ENCODE assay signal across 19 cellular contexts in genomic region chr18:9296233-9297006, GRCh38. TPM values are rescaled to one million over a fixed set of nuclear protein-coding genes. Genes with fewer than 3 reads are reported as not detected.
DNase-seq lines count a peak whose midpoint lies in the region; ATAC-seq and TF ChIP-seq lines count a peak whose summit lies in the region.
"Had no signal": no experiment of that assay in that cellular context is flagged by ENCODE, and none has a peak within 500 bp of the region (broad histone marks: within the 10 kb centered on the region; RNA-seq: fewer than 3 reads in every experiment).

No MANE protein-coding gene starts in this region.

- no peak overlapping the region for H4K5ac ChIP-seq in IMR-90 (ENCODE audit: low read depth, low read length)

- H3K27ac Mint-ChIP-seq in activated naive CD4-positive, alpha-beta T cell treated with anti-CD3 and anti-CD28 coated beads, Interleukin-2, amount 10 ng/mL, durations not matched to agents 7 days and 5 days: no peak overlapping the region
- H3K27ac Mint-ChIP-seq: CD14-positive monocyte, GM23338, T-helper 17 cell had no signal

- no peak overlapping the region for H3K23ac ChIP-seq in IMR-90 (ENCODE audit: low read depth, low read length)

- H2BK15ac ChIP-seq in IMR-90 (ENCODE audit: low read depth, low read length): no peak overlapping the region; the same call in 2 of the 3 replicates

- H2BK120ac ChIP-seq in IMR-90 (ENCODE audit: low read depth, low read length): no peak overlapping the region

- no peak overlapping the region for H3K56ac ChIP-seq in IMR-90 (ENCODE audit: extremely low read depth, insufficient read depth, low read length)

- H3K9me3 Mint-ChIP-seq in activated naive CD4-positive, alpha-beta T cell treated with anti-CD3 and anti-CD28 coated beads, Interleukin-2, amount 10 ng/mL, durations not matched to agents 7 days and 5 days: peaks cover 18% of the 10 kb centered on the region

- no peak overlapping the region for H4K8ac ChIP-seq in IMR-90 (ENCODE audit: low read depth in 2 of 2, low read length in 2 of 2)

- no peaks in the 10 kb centered on the region for H3K79me1 ChIP-seq in IMR-90 (ENCODE audit: low read depth in 1 of 2, low read length in 2 of 2)

- BruUV-seq in IMR-90 (replicated peaks; lab: Mats Ljungman, UMichigan): no TSS peak

- WGBS in IMR-90 (ENCODE audit: extremely low coverage in 2 of 2, insufficient read length in 1 of 2), 2 experiments: 95% methylated on average over 4 of the region's 15 CpGs; no CpG with 5 or more reads in 1 of the 2 experiments

- no peak overlapping the region for H3K4me2 ChIP-seq in IMR-90 (ENCODE audit: low read depth, low read length)
- H3K4me2 ChIP-seq: GM23338 had no signal

- no peak overlapping the region for H2BK20ac ChIP-seq in IMR-90 (ENCODE audit: low read depth, low read length)

- POLR2A ChIA-PET in IMR-90 (lab: Charles Lee; ENCODE audit: unreplicated experiment): no interaction called here

- no peak for TF ChIP-seq RAD21 in IMR-90 (IDR thresholded peaks at IDR 0.05; ENCODE audit: low read length)

- in situ Hi-C loops in IMR-90 (cut with MboI; ENCODE audit: low sequenced_read_pairs): no loop called here

- 0 out of 2 replicates have a peak, but pooled peaks cover 2% of the 10 kb centered on the region for H3K9me1 ChIP-seq in IMR-90 (ENCODE audit: insufficient read depth, low read length)

- no peak overlapping the region for H2AK9ac ChIP-seq in IMR-90 (replicated peaks; ENCODE audit: low read depth, low read length, poor library complexity)

- no peaks in the 10 kb centered on the region for H4K20me1 ChIP-seq in IMR-90 (ENCODE audit: insufficient read depth, low read length)

- no peak overlapping the region for H3K18ac ChIP-seq in IMR-90 (ENCODE audit: low read depth, low read length)

- H3K27ac ChIP-seq in IMR-90 (ENCODE audit: insufficient read depth, low read length) (peak overlapping the region; percentile 8; the same call in 1 of the 2 replicates), RWPE2 (ENCODE audit: poor library complexity, severe bottlenecking) (no peak overlapping the region)

- no peak for TF ChIP-seq POLR2A in IMR-90 (IDR thresholded peaks at IDR 0.05; ENCODE audit: low read depth, low read length)

- dilution Hi-C loops in IMR-90 (cut with HindIII; ENCODE audit: low sequenced_read_pairs, unreplicated experiment): no loop called here

- H3K4me1 ChIP-seq in IMR-90 (ENCODE audit: control insufficient read depth, insufficient read depth, low read length) (no peaks in the 10 kb centered on the region), RWPE2 (ENCODE audit: insufficient read depth, poor library complexity, severe bottlenecking) (no peaks in the 10 kb centered on the region)
- H3K4me1 ChIP-seq: Caco-2 had no signal

- no peak overlapping the region for H3K4me3 Mint-ChIP-seq in activated naive CD4-positive, alpha-beta T cell treated with anti-CD3 and anti-CD28 coated beads, Interleukin-2, amount 10 ng/mL, durations not matched to agents 7 days and 5 days
- H3K4me3 Mint-ChIP-seq: CD14-positive monocyte, GM23338, T-helper 17 cell had no signal

- H3K9me3 ChIP-seq in IMR-90 (ENCODE audit: control insufficient read depth, insufficient read depth, low read length) (peaks cover 12% of the 10 kb centered on the region), RWPE2 (ENCODE audit: severe bottlenecking) (peaks cover 6% of the 10 kb centered on the region)

- TF ChIP-seq CTCF in IMR-90 (conservative IDR thresholded peaks at IDR 0.05; ENCODE audit: low read depth, low read length): no peak
- no peak for TF ChIP-seq CTCF in RWPE2 (IDR thresholded peaks at IDR 0.05; ENCODE audit: poor library complexity, severe bottlenecking)

- ATAC-seq in IMR-90 (ENCODE audit: low read depth) (peak; percentile 56), RWPE2 (ENCODE audit: low read depth) (peak; percentile 35; the same call in 2 of the 3 replicates), GM18858 (IDR thresholded peaks at IDR 0.05; ENCODE audit: unreplicated experiment) (no peak)
- ATAC-seq: GM23338, T-helper 17 cell had no signal

- H4K91ac ChIP-seq in IMR-90 (ENCODE audit: insufficient read depth, low read depth, low read length): no peak overlapping the region

- no peak overlapping the region for H3K9ac ChIP-seq in IMR-90 (ENCODE audit: low read depth, low read length)

- no peaks in the 10 kb centered on the region for H3K27me3 ChIP-seq in IMR-90 (ENCODE audit: control insufficient read depth, insufficient read depth, low read length)
- no peaks in the 10 kb centered on the region for H3K27me3 ChIP-seq in RWPE2 (ENCODE audit: insufficient read depth, poor library complexity, severe bottlenecking)

- H2AFZ ChIP-seq in IMR-90 (replicated peaks; ENCODE audit: low read length, poor library complexity): no peak overlapping the region
- H2AFZ ChIP-seq: GM23338 had no signal

- DNase-seq in NCI-H2029 treated with DMSO at 0.1 percent for 48 hours (lab: John Stamatoyannopoulos, UW) (peak; percentile 1), NCI-H2029 (lab: John Stamatoyannopoulos, UW) (no peak), IMR-90 (peak; percentile 18), RWPE2 (ENCODE audit: low spot score) (no peak), posterior vena cava (ENCODE audit: low spot score) (peak; percentile 58), SW480 (ENCODE audit: low spot score) (no peak)
- no peak for DNase-seq in activated naive CD4-positive, alpha-beta T cell treated with anti-CD3 and anti-CD28 coated beads, Interleukin-2, amount 10 ng/mL, durations not matched to agents 7 days and 5 days
- DNase-seq: 8988T; Caco-2; DMS53; Kasumi-1; MV-4-11; NCI-H1436 treated with DMSO at 0.1 percent for 48 hours; NCI-H524 treated with DMSO at 0.1 percent for 48 hours; NK-92 treated with Interleukin-12 subunit alpha and Interleukin-12 subunit beta, amount 100 ng/mL, for 24 hours had no signal

- no peaks in the 10 kb centered on the region for H3K4me1 Mint-ChIP-seq in activated naive CD4-positive, alpha-beta T cell treated with anti-CD3 and anti-CD28 coated beads, Interleukin-2, amount 10 ng/mL, durations not matched to agents 7 days and 5 days
- H3K4me1 Mint-ChIP-seq: CD14-positive monocyte, GM23338, T-helper 17 cell had no signal

- intact Hi-C loops in IMR-90 (cut with micrococcal nuclease): no loop called here
- intact Hi-C loops in posterior vena cava (cut with DNase I): no loop called here

- H3K4ac ChIP-seq in IMR-90 (ENCODE audit: low read depth, low read length): no peak overlapping the region

- H3K4me3 ChIP-seq in IMR-90 (ENCODE audit: insufficient read depth, low read depth, low read length) (no peak overlapping the region), RWPE2 (ENCODE audit: severe bottlenecking) (no peak overlapping the region)
- H3K4me3 ChIP-seq: GM23338 had no signal

- CTCF ChIA-PET in IMR-90 (lab: Yijun Ruan, JAX): interaction anchor here (0.6 kb wide), 1 partner anchor 10 kb away, joined by 3 read pairs; no protein-coding TSS in a partner anchor
- CTCF ChIA-PET in activated naive CD4-positive, alpha-beta T cell treated with anti-CD3 and anti-CD28 coated beads, Interleukin-2, amount 10 ng/mL, durations not matched to agents 7 days and 5 days (lab: Charles Lee): no interaction called here

- H3K36me3 Mint-ChIP-seq in activated naive CD4-positive, alpha-beta T cell treated with anti-CD3 and anti-CD28 coated beads, Interleukin-2, amount 10 ng/mL, durations not matched to agents 7 days and 5 days: peaks cover 5% of the 10 kb centered on the region
- H3K36me3 Mint-ChIP-seq: CD14-positive monocyte had no signal

- H3K14ac ChIP-seq in IMR-90 (replicated peaks; ENCODE audit: low read depth, low read length): no peak overlapping the region

- no peak overlapping the region for H2AK5ac ChIP-seq in IMR-90 (ENCODE audit: low read depth, low read length)

- no peaks in the 10 kb centered on the region for H3K36me3 ChIP-seq in IMR-90 (ENCODE audit: control insufficient read depth, insufficient read depth, low read length)
- no peaks in the 10 kb centered on the region for H3K36me3 ChIP-seq in RWPE2 (ENCODE audit: low read depth)

- H3K27me3 Mint-ChIP-seq in activated naive CD4-positive, alpha-beta T cell treated with anti-CD3 and anti-CD28 coated beads, Interleukin-2, amount 10 ng/mL, durations not matched to agents 7 days and 5 days: peaks cover 5% of the 10 kb centered on the region
- H3K27me3 Mint-ChIP-seq: T-helper 17 cell had no signal

- no peak overlapping the region for H2BK5ac ChIP-seq in IMR-90 (ENCODE audit: low read depth, low read length, poor library complexity, severe bottlenecking)

TF ChIP-seq in IMR-90, 13 proteins besides CTCF, POLR2A, EP300 and RAD21:
- TF ChIP-seq MAFK (IDR thresholded peaks at IDR 0.05; ENCODE audit: low read depth, low read length) (no peak), CHD1 (IDR thresholded peaks at IDR 0.05; ENCODE audit: low read depth, low read length) (no peak), RFX5 (IDR thresholded peaks at IDR 0.05; ENCODE audit: low read depth, low read length) (no peak), ELK1 (IDR thresholded peaks at IDR 0.05; ENCODE audit: borderline replicate concordance, low read depth, low read length) (no peak), MXI1 (IDR thresholded peaks at IDR 0.05; ENCODE audit: borderline replicate concordance, low read depth, low read length) (no peak), SMC3 (IDR thresholded peaks at IDR 0.05; ENCODE audit: low read depth, low read length) (no peak), NFE2L2 (IDR thresholded peaks at IDR 0.05; ENCODE audit: low read depth, low read length) (no peak), RCOR1 (IDR thresholded peaks at IDR 0.05; ENCODE audit: insufficient replicate concordance, low read length) (no peak), CEBPB (IDR thresholded peaks at IDR 0.05; ENCODE audit: low read depth, low read length) (no peak), BHLHE40 (IDR thresholded peaks at IDR 0.05; ENCODE audit: low read depth, low read length) (no peak)

RNA-seq across cellular contexts. Expression of gene TWSG1, which starts 38.2 kb away (rescaled TPM):
- total RNA-seq in IMR-90 (2012; rRNA removed): 115 and 151 TPM in 2 replicates
- polyA plus RNA-seq in IMR-90 (2012; rRNA removed): 69.4 and 80.4 TPM in 2 replicates
- polyA plus RNA-seq in IMR-90 (2012; cell fraction: cytosol; rRNA removed): 40.7 and 86.9 TPM in 2 replicates
- polyA plus RNA-seq in IMR-90 (2012; cell fraction: nucleus; rRNA removed; ENCODE audit: low replicate concordance): 10.9 and 32.1 TPM in 2 replicates
- 10 to 100 TPM; 69.0 to 96.6 TPM for total RNA-seq in posterior vena cava

Comparison
In these comparisons a context has a peak if more than half of its experiments do, and no peak if none do; other contexts are left out.
1. DNase-seq: peak in NCI-H2029 treated with DMSO at 0.1 percent for 48 hours (single experiment), IMR-90 (single experiment) and posterior vena cava (single experiment); none in NCI-H2029 (single experiment), RWPE2 (single experiment), SW480 (single experiment) and activated naive CD4-positive, alpha-beta T cell treated with anti-CD3 and anti-CD28 coated beads, Interleukin-2, amount 10 ng/mL, durations not matched to agents 7 days and 5 days (single experiment).